ENCODE assay signal across 9 cellular contexts in the genomic region with DNA sequence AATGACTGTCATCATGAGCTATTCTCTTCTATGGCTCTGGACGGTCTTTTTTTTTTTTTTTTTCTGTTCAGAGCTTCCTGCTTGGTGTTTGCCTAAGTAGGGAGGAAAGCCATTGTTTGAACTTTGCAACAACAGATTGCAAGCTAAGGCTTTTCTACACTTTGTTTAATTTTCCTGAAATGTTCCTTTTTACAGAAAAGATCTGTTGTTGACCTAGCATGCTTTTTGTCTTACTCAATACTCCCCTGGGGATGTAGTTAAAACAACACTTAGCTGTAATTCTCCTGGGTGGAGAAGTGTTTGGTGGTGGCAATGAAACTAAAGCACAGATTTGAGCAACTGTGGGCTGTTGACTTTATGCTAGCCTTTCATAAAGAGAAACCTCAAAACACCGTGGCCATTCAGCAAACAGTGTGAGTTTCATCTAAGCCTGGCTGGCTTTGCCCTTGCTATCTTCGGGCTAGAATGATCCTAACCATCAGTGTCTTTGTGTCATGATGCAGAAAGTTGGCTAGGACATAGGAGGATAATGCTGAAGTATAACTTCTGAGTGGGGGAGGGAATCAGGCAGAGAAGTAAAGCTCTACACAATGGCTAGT.
DNase-seq lines count a peak whose midpoint lies in the region; ATAC-seq, FAIRE-seq and TF ChIP-seq lines count a peak whose summit lies in the region.
"Had no signal": no experiment of that assay in that cellular context is flagged by ENCODE, and none has a peak within 500 bp of the region (broad histone marks: within the 10 kb centered on the region; RNA-seq: fewer than 3 reads in every experiment).

No MANE protein-coding gene starts in this region.

- no peaks in the 10 kb centered on the region for H4K20me1 ChIP-seq in neural progenitor cell (ENCODE audit: low read depth)

- no peak overlapping the region for H3K27ac ChIP-seq in neural progenitor cell

- no peaks in the 10 kb centered on the region for H3K27me3 ChIP-seq in GM06990 (replicated peaks; ENCODE audit: control insufficient read depth, insufficient read depth, low read length)
- H3K27me3 ChIP-seq in bronchial epithelial cell (ENCODE audit: control insufficient read depth, insufficient read depth, low read length) = no peaks in the 10 kb centered on the region
- no peaks in the 10 kb centered on the region for H3K27me3 ChIP-seq in neural progenitor cell

- FAIRE-seq in bronchial epithelial cell (lab: Jason Lieb, UNC) = peak; percentile 23

- H3K36me3 ChIP-seq in GM06990 (ENCODE audit: control insufficient read depth, insufficient read depth, low read length) (no peaks in the 10 kb centered on the region), bronchial epithelial cell (ENCODE audit: control insufficient read depth, insufficient read depth, low read length) (no peaks in the 10 kb centered on the region), neural progenitor cell (no peaks in the 10 kb centered on the region)

- peaks cover 13% of the 10 kb centered on the region for H3F3A ChIP-seq in neural progenitor cell (ENCODE audit: low read depth)

- H3K36me3 Mint-ChIP-seq in neural progenitor cell = no peaks in the 10 kb centered on the region

- DNase-seq in GM06990 (ENCODE audit: extremely low read depth, insufficient read length) (peak; percentile 40), bronchial epithelial cell (ENCODE audit: low read depth) (peak; percentile 28), neural progenitor cell (ENCODE audit: low spot score) (peak; percentile 13), COR-L47 (lab: John Stamatoyannopoulos, UW) (no peak), G401 (ENCODE audit: low spot score) (no peak)
- no peak for DNase-seq in activated CD4-positive, alpha-beta T cell treated with anti-CD3 and anti-CD28 coated beads for 48 hours

- H3K4me1 ChIP-seq in neural progenitor cell = peaks cover 18% of the 10 kb centered on the region

- peak overlapping the region; percentile 71 for H2AFZ ChIP-seq in neural progenitor cell (replicated peaks)

- H3K4me2 ChIP-seq in neural progenitor cell = peak overlapping the region; percentile 11

- H3K9me3 Mint-ChIP-seq in neural progenitor cell = no peaks in the 10 kb centered on the region

- H3K79me2 ChIP-seq in neural progenitor cell (ENCODE audit: low read depth) = no peaks in the 10 kb centered on the region

- H3K27me3 Mint-ChIP-seq in neural progenitor cell (ENCODE audit: insufficient read depth, low read depth) = peaks cover 2% of the 10 kb centered on the region

- no peaks in the 10 kb centered on the region for H3K9me3 ChIP-seq in neural progenitor cell (ENCODE audit: low read depth)

- H3K4me3 Mint-ChIP-seq in neural progenitor cell = no peak overlapping the region

- TF ChIP-seq CTCF in GM06990 (IDR thresholded peaks at IDR 0.05; ENCODE audit: insufficient read depth, low read length, poor library complexity, severe bottlenecking) = no peak
- TF ChIP-seq CTCF in bronchial epithelial cell (IDR thresholded peaks at IDR 0.05; ENCODE audit: insufficient read depth, low read length, severe bottlenecking) = no peak
- no peak for TF ChIP-seq CTCF in neural progenitor cell (IDR thresholded peaks at IDR 0.05)

- H3K4me1 Mint-ChIP-seq in neural progenitor cell = peaks cover 5% of the 10 kb centered on the region

- H3K4me3 ChIP-seq in GM06990 (replicated peaks; ENCODE audit: low read depth, low read length) (peak overlapping the region; percentile 34), bronchial epithelial cell (ENCODE audit: low read depth, low read length) (no peak overlapping the region), neural progenitor cell (no peak overlapping the region)

- peak; percentile 76 for ATAC-seq in GM21381 (IDR thresholded peaks at IDR 0.05; ENCODE audit: unreplicated experiment)
- peak; percentile 85 for ATAC-seq in HG03571 (IDR thresholded peaks at IDR 0.05; ENCODE audit: unreplicated experiment)
- ATAC-seq: Panc1 had no signal

- in situ Hi-C loops in G401 (cut with HindIII; ENCODE audit: low sequenced_read_pairs) = no loop called here

- H3K9ac ChIP-seq in neural progenitor cell = no peak overlapping the region

- peak overlapping the region; percentile 5 for H3K27ac Mint-ChIP-seq in neural progenitor cell

Comparison
In these comparisons a context has a peak if more than half of its experiments do, and no peak if none do; other contexts are left out.
1. DNase-seq: peak in GM06990 (single experiment), bronchial epithelial cell (single experiment) and neural progenitor cell (single experiment); none in COR-L47 (single experiment), activated CD4-positive, alpha-beta T cell treated with anti-CD3 and anti-CD28 coated beads for 48 hours (single experiment) and G401 (single experiment).